In the genomic region with DNA sequence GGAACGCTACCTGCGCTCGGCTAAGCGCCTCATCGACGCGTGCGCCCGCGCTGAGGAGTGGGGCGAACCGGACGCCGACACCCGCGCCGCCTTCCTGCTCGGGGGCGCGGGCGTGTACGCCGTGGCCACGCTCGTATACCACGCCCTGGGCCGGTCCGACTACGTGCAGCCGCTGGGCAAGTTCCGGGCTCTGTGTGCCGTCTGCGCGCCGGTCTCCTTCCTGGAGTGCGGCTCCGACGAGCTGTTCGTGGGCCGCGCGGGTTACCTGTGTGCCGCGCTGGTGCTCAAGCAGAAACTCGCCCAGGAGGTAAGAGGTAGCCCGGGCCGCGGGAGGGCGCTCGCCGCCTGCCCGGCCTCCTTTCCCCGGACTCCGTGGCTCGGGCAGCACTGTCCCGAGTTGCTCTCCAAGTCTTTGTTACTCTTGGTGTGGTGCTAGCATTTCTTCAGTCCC, we compare ENCODE assay signal across 8 cellular contexts. TPM values are rescaled to one million over a fixed set of nuclear protein-coding genes. Genes with fewer than 3 reads are reported as not detected.
DNase-seq lines count a peak whose midpoint lies in the region; ATAC-seq, FAIRE-seq and TF ChIP-seq lines count a peak whose summit lies in the region.
"Not testable (repeated sequence)": the region's sequence is repeated elsewhere in the genome, so short reads cannot be mapped to it uniquely, and the experiment has no call there.

No MANE protein-coding gene starts in this region.

- not testable (repeated sequence) for H3K9me3 Mint-ChIP-seq in activated T-helper 1 cell treated with anti-CD3 and anti-CD28 coated beads, Interleukin-12 subunit alpha, Interleukin-12 subunit beta, Interleukin-2, Interleukin-4 antibody, amounts not matched to agents 30 ng/mL and 10 ng/mL and 1 ng/mL, durations not matched to agents 14 hours and 24 hours and 36 hours; effector memory CD8-positive, alpha-beta T cell

- H3K4me1 ChIP-seq in A549, Peyer's patch: not testable (repeated sequence)

- FAIRE-seq in A549 (lab: Jason Lieb, UNC), result not testable (repeated sequence)

- H3K36me3 ChIP-seq in Peyer's patch, result not testable (repeated sequence)

- TF ChIP-seq POLR2A in A549 (IDR thresholded peaks at IDR 0.05; ENCODE audit: low read length); Peyer's patch (IDR thresholded peaks at IDR 0.05): not testable (repeated sequence)

- H3K9me3 ChIP-seq in A549, Peyer's patch: not testable (repeated sequence)

- H3K4me2 ChIP-seq in A549, result peak overlapping the region; percentile 60

- POLR2A ChIA-PET in A549 (lab: Yijun Ruan, JAX), result not testable (repeated sequence)

- H3K4me3 ChIP-seq in A549, result peak overlapping the region; percentile 29; the same call in 1 of the 3 replicates
- H3K4me3 ChIP-seq in Peyer's patch, result peak overlapping the region in 3 of 4 donors; percentile 20 to 52 (median 47)

- not testable (repeated sequence) for H3K27ac ChIP-seq in A549
- H3K27ac ChIP-seq in Peyer's patch, result peak overlapping the region in 1 of 4 donors; percentile 25

- peak overlapping the region; percentile 61 for H3K27ac Mint-ChIP-seq in activated T-helper 1 cell treated with anti-CD3 and anti-CD28 coated beads, Interleukin-12 subunit alpha, Interleukin-12 subunit beta, Interleukin-2, Interleukin-4 antibody, amounts not matched to agents 30 ng/mL and 10 ng/mL and 1 ng/mL, durations not matched to agents 14 hours and 24 hours and 36 hours
- peak overlapping the region in 1 of 2 donors; percentile 49 for H3K27ac Mint-ChIP-seq in effector memory CD8-positive, alpha-beta T cell

- intact Hi-C loops in activated T-helper 1 cell treated with anti-CD3 and anti-CD28 coated beads, Interleukin-12 subunit alpha, Interleukin-12 subunit beta, Interleukin-2, Interleukin-4 antibody, amounts not matched to agents 30 ng/mL and 10 ng/mL and 1 ng/mL, durations not matched to agents 14 hours and 24 hours and 36 hours (cut with micrococcal nuclease), result loop anchor here (5.0 kb wide), 1 partner anchor 255 kb away; no protein-coding TSS in a partner anchor

- peak in 1 of 2 experiments; percentile 29; a peak in 1 of 5 replicates for TF ChIP-seq RAD21 in A549 (conservative IDR thresholded peaks at IDR 0.05 in 1 of 2, IDR thresholded peaks at IDR 0.05 in 1 of 2)

- DNase-seq in A549 (ENCODE audit: low read depth in 1 of 2, low spot score in 1 of 2), result peak in 1 of 2 experiments; percentile 17
- DNase-seq in Peyer's patch, result peak in 2 of 3 donors; percentile 65 to 74
- peak; percentile 3 for DNase-seq in activated T-helper 1 cell treated with anti-CD3 and anti-CD28 coated beads, Interleukin-12 subunit alpha, Interleukin-12 subunit beta, Interleukin-2, Interleukin-4 antibody, amounts not matched to agents 30 ng/mL and 10 ng/mL and 1 ng/mL, durations not matched to agents 14 hours and 24 hours and 36 hours (ENCODE audit: low spot score)
- DNase-seq in effector memory CD8-positive, alpha-beta T cell, result peak; percentile 7 to 19 (median 11)
- peak; percentile 53 for DNase-seq in kidney tubule cell (ENCODE audit: low spot score)
- peak; percentile 45 for DNase-seq in retina

- 0% methylated on average over 5 of the region's 56 CpGs for WGBS in A549 (ENCODE audit: missing lambda C conversion rate)

- H3K4me3 Mint-ChIP-seq in activated T-helper 1 cell treated with anti-CD3 and anti-CD28 coated beads, Interleukin-12 subunit alpha, Interleukin-12 subunit beta, Interleukin-2, Interleukin-4 antibody, amounts not matched to agents 30 ng/mL and 10 ng/mL and 1 ng/mL, durations not matched to agents 14 hours and 24 hours and 36 hours, result peak overlapping the region; percentile 89
- peak overlapping the region; percentile 84 to 94 for H3K4me3 Mint-ChIP-seq in effector memory CD8-positive, alpha-beta T cell

- CTCF ChIA-PET in A549 (lab: Yijun Ruan, JAX), result interaction anchor here (0.6 kb wide), 1 partner anchor 47 kb away, joined by 3 read pairs; no protein-coding TSS in a partner anchor

- not testable (repeated sequence) for TF ChIP-seq EP300 in A549 (IDR thresholded peaks at IDR 0.05)

- not testable (repeated sequence) for H3K36me3 Mint-ChIP-seq in activated T-helper 1 cell treated with anti-CD3 and anti-CD28 coated beads, Interleukin-12 subunit alpha, Interleukin-12 subunit beta, Interleukin-2, Interleukin-4 antibody, amounts not matched to agents 30 ng/mL and 10 ng/mL and 1 ng/mL, durations not matched to agents 14 hours and 24 hours and 36 hours (ENCODE audit: low read depth); effector memory CD8-positive, alpha-beta T cell (ENCODE audit: insufficient read depth)

- H3K27me3 Mint-ChIP-seq in activated T-helper 1 cell treated with anti-CD3 and anti-CD28 coated beads, Interleukin-12 subunit alpha, Interleukin-12 subunit beta, Interleukin-2, Interleukin-4 antibody, amounts not matched to agents 30 ng/mL and 10 ng/mL and 1 ng/mL, durations not matched to agents 14 hours and 24 hours and 36 hours (ENCODE audit: insufficient read depth); effector memory CD8-positive, alpha-beta T cell: not testable (repeated sequence)

- peak; percentile 86 to 91 for ATAC-seq in A549
- peak; percentile 75 for ATAC-seq in GM19372 (IDR thresholded peaks at IDR 0.05; ENCODE audit: low read depth, unreplicated experiment)
- peak; percentile 71 for ATAC-seq in effector memory CD8-positive, alpha-beta T cell (replicated peaks)

- H3K27me3 ChIP-seq in Peyer's patch, result not testable (repeated sequence)

- peaks cover 13% of the 10 kb centered on the region for H3K4me1 Mint-ChIP-seq in activated T-helper 1 cell treated with anti-CD3 and anti-CD28 coated beads, Interleukin-12 subunit alpha, Interleukin-12 subunit beta, Interleukin-2, Interleukin-4 antibody, amounts not matched to agents 30 ng/mL and 10 ng/mL and 1 ng/mL, durations not matched to agents 14 hours and 24 hours and 36 hours (ENCODE audit: low read depth)
- peaks cover 5 to 14% of the 10 kb centered on the region in 2 donors for H3K4me1 Mint-ChIP-seq in effector memory CD8-positive, alpha-beta T cell (ENCODE audit: low read depth in 2 of 2)

- TF ChIP-seq CTCF in A549 (IDR thresholded peaks at IDR 0.05), result not testable (repeated sequence)
- TF ChIP-seq CTCF in LNCAP (IDR thresholded peaks at IDR 0.05), result peak; percentile 34; the same call in 1 of the 2 replicates
- peak in 3 of 6 experiments; percentile 52 to 61 (median 59) for TF ChIP-seq CTCF in Peyer's patch (IDR thresholded peaks at IDR 0.05)

TF ChIP-seq in A549, 52 proteins besides CTCF, POLR2A, EP300 and RAD21:
- TF ChIP-seq SMC3 (IDR thresholded peaks at IDR 0.05), result 0 out of 3 replicates have a peak, but pooled peaks have one; percentile 8

RNA-seq across cellular contexts. Expression of gene LANCL3, which starts 0.7 kb away (rescaled TPM):
- polyA plus RNA-seq in A549 (2011; rRNA removed) (not detected in 2 replicates), A549 (2017; fragmentation: RNase III; extraction: RNeasy Plus Mini Kit Qiagen cat#74134 plus additional on column Dnase treatment) (not detected in 3 replicates)
- not detected in 2 replicates for polyA plus RNA-seq in A549 (2012; cell fraction: cytosol; rRNA removed)
- not detected in 2 replicates for polyA plus RNA-seq in A549 (2012; cell fraction: nucleus; rRNA removed)
- not detected in 2 replicates for polyA minus RNA-seq in A549 (2011; rRNA and poly(A)+ RNA removed)
- total RNA-seq in Peyer's patch, result 1 to 10 TPM in 1 of 4 donors, under 1 TPM in 2, not detected in 1; 0.28 to 3.4 (median 0.88) TPM
- 0.29 and 0.49 TPM in 2 replicates for total RNA-seq in activated T-helper 1 cell treated with anti-CD3 and anti-CD28 coated beads, Interleukin-12 subunit alpha, Interleukin-12 subunit beta, Interleukin-2, Interleukin-4 antibody, amounts not matched to agents 30 ng/mL and 10 ng/mL and 1 ng/mL, durations not matched to agents 14 hours and 24 hours and 36 hours
